ENCODE assay signal across 11 cellular contexts in the genomic region with DNA sequence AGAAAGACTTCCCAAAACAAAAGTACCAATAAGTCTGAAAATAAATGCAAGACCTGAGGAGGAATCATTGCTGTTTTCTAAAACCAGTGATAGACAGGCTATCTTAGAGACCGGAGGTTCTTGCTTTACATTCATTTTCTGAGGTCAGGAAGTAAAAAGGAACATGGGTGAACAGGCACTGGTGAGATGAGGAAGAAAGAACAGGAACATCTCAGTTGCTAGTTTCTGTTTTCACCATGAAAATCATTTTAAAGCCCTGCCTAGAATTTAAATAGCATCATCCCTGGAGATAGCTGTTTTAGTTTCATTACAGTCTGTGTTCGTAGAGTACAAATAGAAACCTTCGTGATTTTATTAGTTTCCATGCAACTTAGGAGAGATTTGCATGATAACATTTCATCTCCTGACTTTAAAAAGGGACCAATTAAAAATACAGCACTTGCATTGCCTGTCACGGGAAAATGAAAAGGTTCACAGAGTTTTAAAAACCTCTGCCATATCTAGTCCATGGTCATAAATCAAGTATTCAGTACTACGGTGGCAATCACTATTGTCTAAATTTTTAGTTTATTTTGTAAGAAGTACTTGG. TPM values are rescaled to one million over a fixed set of nuclear protein-coding genes. Genes with fewer than 3 reads are reported as not detected.
DNase-seq lines count a peak whose midpoint lies in the region; ATAC-seq and TF ChIP-seq lines count a peak whose summit lies in the region.
"Had no signal": no experiment of that assay in that cellular context is flagged by ENCODE, and none has a peak within 500 bp of the region (broad histone marks: within the 10 kb centered on the region; RNA-seq: fewer than 3 reads in every experiment).

No MANE protein-coding gene starts in this region.

- H2AFZ ChIP-seq in ACC112 (ENCODE audit: low read length, unreplicated experiment): peak overlapping the region; percentile 88

- WGBS in esophagus muscularis mucosa: 16% methylated on average over 5 of the region's 5 CpGs

- TF ChIP-seq POLR2A in esophagus muscularis mucosa (IDR thresholded peaks at IDR 0.05; ENCODE audit: low read depth): no peak

- H3K79me2 ChIP-seq in ACC112 (ENCODE audit: control insufficient read depth, insufficient read depth, low read length, unreplicated experiment): peaks cover 13% of the 10 kb centered on the region

- no peaks in the 10 kb centered on the region for H3K27me3 ChIP-seq in ACC112 (ENCODE audit: insufficient read depth, low read length)
- H3K27me3 ChIP-seq in esophagus muscularis mucosa: no peaks in the 10 kb centered on the region

- no peak for TF ChIP-seq EP300 in esophagus muscularis mucosa (IDR thresholded peaks at IDR 0.05)

- DNase-seq in KG1 (lab: John Stamatoyannopoulos, UW): peak; percentile 16
- DNase-seq in esophagus muscularis mucosa (ENCODE audit: extremely low spot score): no peak
- no peak for DNase-seq in effector CD4-positive, alpha-beta T cell
- no peak for DNase-seq in NCI-H748 (lab: John Stamatoyannopoulos, UW; ENCODE audit: unreplicated experiment)
- DNase-seq in HPDE6-E6E7 (ENCODE audit: extremely low spot score): no peak
- no peak for DNase-seq in stimulated activated CD4-positive, alpha-beta T cell treated with anti-CD3 and anti-CD28 coated beads, Interleukin-15, amount 100 ng/mL, for 24 hours
- DNase-seq: stimulated activated naive CD8-positive, alpha-beta T cell treated with anti-CD3 and anti-CD28 coated beads, Interleukin-15, Interleukin-2, amounts not matched to agents 100 U/mL and 50 U/mL, for 24 hours; T-helper 2 cell had no signal

- H3K27ac ChIP-seq in ACC112 (ENCODE audit: low read depth, low read length) (no peak overlapping the region), esophagus muscularis mucosa (replicated peaks in 1 of 4) (peak overlapping the region; percentile 58 to 92 (median 66))

- H3K4me3 ChIP-seq in ACC112 (ENCODE audit: low read depth, low read length) (peak overlapping the region; percentile 73), esophagus muscularis mucosa (peak overlapping the region in 3 of 4 donors; percentile 4 to 15 (median 7))

- no peaks in the 10 kb centered on the region for H3K36me3 ChIP-seq in ACC112 (ENCODE audit: insufficient read depth, low read length)
- H3K36me3 ChIP-seq in esophagus muscularis mucosa: no peaks in the 10 kb centered on the region

- ATAC-seq in GM21526 (IDR thresholded peaks at IDR 0.05; ENCODE audit: low FRiP score, unreplicated experiment): peak; percentile 80
- ATAC-seq: activated naive CD4-positive, alpha-beta T cell treated with anti-CD3 and anti-CD28 coated beads, Interleukin-2, amount 50 U/mL, for 72 hours; stimulated activated naive CD8-positive, alpha-beta T cell treated with anti-CD3 and anti-CD28 coated beads, Interleukin-15, Interleukin-2, amounts not matched to agents 100 U/mL and 50 U/mL, for 24 hours had no signal

- intact Hi-C loops in esophagus muscularis mucosa (cut with DNase I): no loop called here

- no peak for TF ChIP-seq CTCF in esophagus muscularis mucosa (IDR thresholded peaks at IDR 0.05)

- H3K4me1 ChIP-seq in ACC112 (ENCODE audit: control insufficient read depth, insufficient read depth, low read length, unreplicated experiment) (peaks cover 16% of the 10 kb centered on the region), esophagus muscularis mucosa (peaks cover 0 to 96% (median 84%) of the 10 kb centered on the region in 4 donors)

- H3K9me3 ChIP-seq in esophagus muscularis mucosa: no peaks in the 10 kb centered on the region

RNA-seq across cellular contexts. Expression of gene KCNMA1, which starts 14.7 kb away (rescaled TPM):
- 100 to 1,000 TPM; 146 to 300 (median 265) TPM for total RNA-seq in esophagus muscularis mucosa
- total RNA-seq: activated naive CD4-positive, alpha-beta T cell treated with anti-CD3 and anti-CD28 coated beads, Interleukin-2, amount 50 U/mL, for 72 hours had no signal
